Comparison of ENCODE assay signal across 1 cellular context in the genomic region with DNA sequence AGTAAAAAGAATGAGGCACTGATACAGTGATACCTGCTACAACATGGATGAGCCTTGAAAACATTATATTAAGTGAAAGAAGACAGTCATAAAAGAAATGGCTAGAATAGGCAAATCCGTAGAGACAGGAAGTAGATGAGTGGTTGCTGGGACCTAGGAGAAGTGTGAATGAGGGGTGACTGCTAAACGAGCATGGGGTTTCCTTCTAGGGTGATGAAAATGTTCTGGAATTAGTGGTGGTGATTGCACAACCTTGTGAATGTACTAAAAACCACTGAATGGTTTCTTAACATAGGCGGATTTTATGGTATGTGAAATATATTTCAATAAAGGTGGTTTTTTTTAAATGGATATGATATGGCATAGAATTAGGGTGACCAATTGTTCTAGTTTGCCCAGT.
TF ChIP-seq lines count a peak whose summit lies in the region.

No MANE protein-coding gene starts in this region.

TF ChIP-seq in IMR-90, 13 proteins besides CTCF, POLR2A, EP300 and RAD21:
- TF ChIP-seq FOS (IDR thresholded peaks at IDR 0.05; ENCODE audit: low read depth, low read length): no peak
- peak; percentile 85 for TF ChIP-seq BHLHE40 (IDR thresholded peaks at IDR 0.05; ENCODE audit: low read depth, low read length)
- no peak for TF ChIP-seq NFE2L2 (IDR thresholded peaks at IDR 0.05; ENCODE audit: low read depth, low read length)
- no peak for TF ChIP-seq SMC3 (IDR thresholded peaks at IDR 0.05; ENCODE audit: low read depth, low read length)
- TF ChIP-seq MAFK (IDR thresholded peaks at IDR 0.05; ENCODE audit: low read depth, low read length): no peak
- TF ChIP-seq CEBPB (IDR thresholded peaks at IDR 0.05; ENCODE audit: low read depth, low read length): peak; percentile 96
